Comparison of ENCODE assay signal across 1 cellular context in genomic region chr1:16210581-16210980, GRCh38.
TF ChIP-seq lines count a peak whose summit lies in the region.

No MANE protein-coding gene starts in this region.

TF ChIP-seq in WTC11, 78 proteins besides CTCF, POLR2A, EP300 and RAD21 (continued from another document):
- no peak for TF ChIP-seq ERG (CRISPR knock-in tag; IDR thresholded peaks at IDR 0.05)
- no peak for TF ChIP-seq ZNF232 (CRISPR knock-in tag; IDR thresholded peaks at IDR 0.05)
- TF ChIP-seq ZBTB21 (CRISPR knock-in tag; IDR thresholded peaks at IDR 0.05; ENCODE audit: borderline replicate concordance), result no peak
- TF ChIP-seq USF2 (CRISPR knock-in tag; IDR thresholded peaks at IDR 0.05), result no peak
- no peak for TF ChIP-seq MLX (CRISPR knock-in tag; IDR thresholded peaks at IDR 0.05)
- TF ChIP-seq TEAD1 (CRISPR knock-in tag; IDR thresholded peaks at IDR 0.05), result no peak
- TF ChIP-seq ZSCAN18 (CRISPR knock-in tag; IDR thresholded peaks at IDR 0.05), result no peak
- TF ChIP-seq SMAD3 (CRISPR knock-in tag; IDR thresholded peaks at IDR 0.05; ENCODE audit: borderline replicate concordance), result no peak
- no peak for TF ChIP-seq HMGXB4 (CRISPR knock-in tag; IDR thresholded peaks at IDR 0.05)
- TF ChIP-seq IRF1 (CRISPR knock-in tag; IDR thresholded peaks at IDR 0.05), result no peak
